ENCODE assay signal across 8 cellular contexts in genomic region chr1:182781849-182782586, GRCh38. TPM values are rescaled to one million over a fixed set of nuclear protein-coding genes. Genes with fewer than 3 reads are reported as not detected.
DNase-seq lines count a peak whose midpoint lies in the region; ATAC-seq, FAIRE-seq and TF ChIP-seq lines count a peak whose summit lies in the region.

No MANE protein-coding gene starts in this region.

- H3K9me3 Mint-ChIP-seq in MCF 10A (ENCODE audit: unreplicated experiment): no peaks in the 10 kb centered on the region

- H3K9ac ChIP-seq in kidney (ENCODE audit: low read length in 2 of 2): no peak overlapping the region

- no peak overlapping the region for H3K27ac Mint-ChIP-seq in MCF 10A (ENCODE audit: low read depth, unreplicated experiment)

- POLR2A ChIA-PET in MCF 10A (lab: Yijun Ruan, JAX): interaction anchor here (0.5 to 12.3 kb wide), 6 partner anchors 8 to 694 kb away, joined by 3 to 151 read pairs (median 3); partner anchors contain the start of genes RGS16 and RNASEL

- H3K4me3 Mint-ChIP-seq in MCF 10A (ENCODE audit: unreplicated experiment): no peak overlapping the region

- intact Hi-C loops in MCF 10A (cut with micrococcal nuclease): loop anchor here (1.0 kb wide), 3 partner anchors 166 to 187 kb away; no protein-coding TSS in a partner anchor
- intact Hi-C loops in kidney (cut with DNase I): loop anchor here (5.0 kb wide), 1 partner anchor 180 kb away; the partner anchor contains the start of gene RGS16

- DNase-seq in GM06990 (ENCODE audit: extremely low read depth, insufficient read length) (peak; percentile 35), NCI-H2171 treated with DMSO at 0.1 percent for 48 hours (lab: John Stamatoyannopoulos, UW) (peak; percentile 77), MCF 10A (ENCODE audit: unreplicated experiment) (peak; percentile 82), kidney (peak; percentile 77)
- peak; percentile 73 for DNase-seq in stimulated activated CD4-positive, alpha-beta T cell treated with anti-CD3 and anti-CD28 coated beads, Interleukin-4, amount 100 ng/mL, for 1 hour

- H3K27ac ChIP-seq in VCaP: no peak overlapping the region
- no peak overlapping the region for H3K27ac ChIP-seq in kidney (ENCODE audit: low read depth in 2 of 2, low read length in 2 of 2)

- H3K36me3 ChIP-seq in GM06990 (ENCODE audit: control insufficient read depth, insufficient read depth, low read length) (no peaks in the 10 kb centered on the region), kidney (ENCODE audit: control insufficient read depth in 1 of 2, insufficient read depth in 2 of 2, low read length in 2 of 2) (no peaks in the 10 kb centered on the region)

- peaks cover 19% of the 10 kb centered on the region for H3K4me1 Mint-ChIP-seq in MCF 10A (ENCODE audit: insufficient read depth, unreplicated experiment)

- BruUV-seq in MCF 10A (replicated peaks; lab: Mats Ljungman, UMichigan): no TSS peak

- H3K27me3 ChIP-seq in GM06990 (replicated peaks; ENCODE audit: control insufficient read depth, insufficient read depth, low read length): no peaks in the 10 kb centered on the region

- FAIRE-seq in kidney (lab: Jason Lieb, UNC): no peak

- peaks cover 0 to 2% of the 10 kb centered on the region in 2 donors for H3K4me1 ChIP-seq in kidney (ENCODE audit: control insufficient read depth in 1 of 2, insufficient read depth in 1 of 2, low read depth in 1 of 2, low read length in 2 of 2)

- H3K27me3 Mint-ChIP-seq in MCF 10A (ENCODE audit: insufficient read depth, unreplicated experiment): no peaks in the 10 kb centered on the region

- CTCF ChIA-PET in MCF 10A (lab: Yijun Ruan, JAX): interaction anchor here (0.6 to 16.6 kb wide), 33 partner anchors 9 to 1159 kb away, joined by 3 to 991 read pairs (median 5); partner anchors contain the start of genes RGS16 and RNASEL

- ATAC-seq in HG02973 (IDR thresholded peaks at IDR 0.05; ENCODE audit: unreplicated experiment): peak; percentile 56
- ATAC-seq in GM21526 (IDR thresholded peaks at IDR 0.05; ENCODE audit: low FRiP score, unreplicated experiment): no peak

- no peaks in the 10 kb centered on the region for H3K36me3 Mint-ChIP-seq in MCF 10A (ENCODE audit: insufficient read depth, unreplicated experiment)

- peak; percentile 91 for TF ChIP-seq CTCF in GM06990 (IDR thresholded peaks at IDR 0.05; ENCODE audit: insufficient read depth, low read length, poor library complexity, severe bottlenecking)
- TF ChIP-seq CTCF in VCaP (conservative IDR thresholded peaks at IDR 0.05): peak; percentile 80
- TF ChIP-seq CTCF in MCF 10A (IDR thresholded peaks at IDR 0.05; ENCODE audit: unreplicated experiment): peak; percentile 76
- peak; percentile 75 for TF ChIP-seq CTCF in kidney (IDR thresholded peaks at IDR 0.05; ENCODE audit: borderline replicate concordance, extremely low read depth, insufficient read depth)

- H3K9me3 ChIP-seq in kidney (ENCODE audit: control insufficient read depth in 1 of 2, low read length in 2 of 2): no peaks in the 10 kb centered on the region

- no peak overlapping the region for H3K4me3 ChIP-seq in GM06990 (replicated peaks; ENCODE audit: low read depth, low read length)
- H3K4me3 ChIP-seq in kidney (ENCODE audit: low read length in 2 of 2): no peak overlapping the region

RNA-seq across cellular contexts. Expression of gene NPL, which starts 7.6 kb away (rescaled TPM):
- total RNA-seq in MCF 10A (2022) (4.5 and 6.2 TPM in 2 replicates), kidney (15.7 TPM)
- polyA plus RNA-seq in kidney (ENCODE audit: insufficient read depth, low read depth, low replicate concordance): 69.4 TPM

RNA-seq across cellular contexts. Expression of gene DHX9, which starts 57.1 kb away (rescaled TPM):
- total RNA-seq in MCF 10A (2022) (105 and 107 TPM in 2 replicates), kidney (152 TPM)
- polyA plus RNA-seq in kidney (ENCODE audit: insufficient read depth, low read depth, low replicate concordance): 72.3 TPM
